21 cellular contexts compared by ENCODE assay signal in genomic region chr7:140484951-140485350, GRCh38. TPM values are rescaled to one million over a fixed set of nuclear protein-coding genes. Genes with fewer than 3 reads are reported as not detected.
DNase-seq lines count a peak whose midpoint lies in the region; ATAC-seq and TF ChIP-seq lines count a peak whose summit lies in the region.
"Had no signal": no experiment of that assay in that cellular context is flagged by ENCODE, and none has a peak within 500 bp of the region (broad histone marks: within the 10 kb centered on the region; RNA-seq: fewer than 3 reads in every experiment).

No MANE protein-coding gene starts in this region.

- H3K4me1 ChIP-seq in H9 (ENCODE audit: insufficient read depth, low read length) (peaks cover 13% of the 10 kb centered on the region), neuronal stem cell (ENCODE audit: control insufficient read depth in 2 of 2, insufficient read depth in 1 of 2, low read depth in 1 of 2, low read length in 2 of 2) (peaks cover 0 to 4% of the 10 kb centered on the region in 2 donors)
- H3K4me1 ChIP-seq: BLaER1, psoas muscle had no signal

- ATAC-seq in GM18870 (IDR thresholded peaks at IDR 0.05; ENCODE audit: unreplicated experiment) (no peak), GM18861 (IDR thresholded peaks at IDR 0.05; ENCODE audit: unreplicated experiment) (no peak), HG02610 (IDR thresholded peaks at IDR 0.05; ENCODE audit: unreplicated experiment) (no peak)
- ATAC-seq: psoas muscle, upper lobe of right lung had no signal

- H3K4me2 ChIP-seq in H9 (ENCODE audit: insufficient read depth, insufficient read length, low read length) (peak overlapping the region; percentile 5), neuronal stem cell (ENCODE audit: insufficient read depth, low read length, poor library complexity, severe bottlenecking) (no peak overlapping the region)
- H3K4me2 ChIP-seq: BLaER1, SK-N-SH had no signal

- no peaks in the 10 kb centered on the region for H3K27me3 Mint-ChIP-seq in H9 (ENCODE audit: low read depth)

- H2AK5ac ChIP-seq in H9 (ENCODE audit: insufficient read length, low read length) (no peak overlapping the region), neuronal stem cell (ENCODE audit: low read depth, low read length) (no peak overlapping the region)

- no peak overlapping the region for H2BK120ac ChIP-seq in H9 (ENCODE audit: low read depth, low read length, poor library complexity, severe bottlenecking)
- no peak overlapping the region for H2BK120ac ChIP-seq in neuronal stem cell (ENCODE audit: low read depth, low read length)

- WGBS in H9 (ENCODE audit: extremely low coverage, insufficient read length, low lambda C conversion rate), result no CpG with 5 or more reads among the region's 3 CpGs
- no CpG with 5 or more reads among the region's 3 CpGs for WGBS in neuronal stem cell (ENCODE audit: extremely low coverage in 2 of 2, insufficient read length in 2 of 2, insufficient replicate concordance in 1 of 2), 2 donors

- no peak overlapping the region for H4K5ac ChIP-seq in H9 (ENCODE audit: insufficient read length, low read depth, low read length)

- H3K4me1 Mint-ChIP-seq in H9, result peaks cover 37 to 42% of the 10 kb centered on the region in 2 experiments

- H3K27ac Mint-ChIP-seq in H9, result peak overlapping the region; percentile 42 to 96 (median 90); a peak in 6 of 7 replicates

- H3K79me2 ChIP-seq in H9 (ENCODE audit: insufficient read depth, low read length), result no peaks in the 10 kb centered on the region

- no peak overlapping the region for H2BK20ac ChIP-seq in H9 (ENCODE audit: low read depth, low read length, poor library complexity, severe bottlenecking)

- TF ChIP-seq CTCF in H9 (conservative IDR thresholded peaks at IDR 0.05) (no peak), VCaP (conservative IDR thresholded peaks at IDR 0.05) (no peak)

- H4K8ac ChIP-seq in H9 (replicated peaks; ENCODE audit: insufficient read length, low read depth, low read length) (no peak overlapping the region), neuronal stem cell (ENCODE audit: low read depth, low read length) (no peak overlapping the region)

- H3T11ph ChIP-seq in H9 (ENCODE audit: low read length), result no peak overlapping the region

- H3K36me3 Mint-ChIP-seq in H9 (ENCODE audit: insufficient read depth in 1 of 3, low read depth in 3 of 3), result no peaks in the 10 kb centered on the region; a peak in 1 of 7 replicates

- H3K4me3 Mint-ChIP-seq in H9, result peak overlapping the region; percentile 1 to 38; a peak in 2 of 5 replicates
- H3K4me3 Mint-ChIP-seq: activated CD4-positive, alpha-beta T cell treated with anti-CD3 and anti-CD28 coated beads, Interleukin-2, amount 10 ng/mL, durations not matched to agents 24 days and 14 days had no signal

- H2BK15ac ChIP-seq in H9 (ENCODE audit: low read depth, low read length) (no peak overlapping the region), neuronal stem cell (ENCODE audit: low read length) (no peak overlapping the region)

- H3K27me3 ChIP-seq in H9 (ENCODE audit: insufficient read depth, low read length), result no peaks in the 10 kb centered on the region
- H3K27me3 ChIP-seq in neuronal stem cell (ENCODE audit: control insufficient read depth in 3 of 3, insufficient read depth in 3 of 3, low read depth in 1 of 3, low read length in 3 of 3), result peaks cover 0 to 4% (median 0%) of the 10 kb centered on the region in 3 experiments
- H3K27me3 ChIP-seq: BLaER1, upper lobe of right lung had no signal

- no peak overlapping the region for H3K23ac ChIP-seq in H9 (ENCODE audit: insufficient read length, low read depth, low read length)
- no peak overlapping the region for H3K23ac ChIP-seq in neuronal stem cell (ENCODE audit: low read depth, low read length, poor library complexity)

- H2BK12ac ChIP-seq in H9 (ENCODE audit: insufficient read length, low read depth, low read length), result no peak overlapping the region
- no peak overlapping the region for H2BK12ac ChIP-seq in neuronal stem cell (ENCODE audit: low read length)

- no peak overlapping the region for H3K4me3 ChIP-seq in neuronal stem cell (ENCODE audit: low read length in 2 of 2)
- H3K4me3 ChIP-seq: BLaER1, coronary artery, psoas muscle, upper lobe of right lung had no signal

- no peaks in the 10 kb centered on the region for H3K9me3 Mint-ChIP-seq in H9
- H3K9me3 Mint-ChIP-seq: activated CD4-positive, alpha-beta T cell treated with anti-CD3 and anti-CD28 coated beads, Interleukin-2, amount 10 ng/mL, durations not matched to agents 24 days and 14 days had no signal

- H3K36me3 ChIP-seq in neuronal stem cell (replicated peaks in 1 of 2; ENCODE audit: control insufficient read depth in 2 of 2, insufficient read depth in 2 of 2, low read length in 2 of 2), result no peaks in the 10 kb centered on the region
- H3K36me3 ChIP-seq: BLaER1, upper lobe of right lung had no signal

- H3K27ac ChIP-seq in H9 (ENCODE audit: insufficient read length, low read depth, low read length) (peak overlapping the region; percentile 38), VCaP (peak overlapping the region; percentile 76), neuronal stem cell (replicated peaks; ENCODE audit: low read length) (no peak overlapping the region)
- H3K27ac ChIP-seq: BLaER1, coronary artery, psoas muscle, upper lobe of right lung had no signal

- H2BK5ac ChIP-seq in H9 (ENCODE audit: insufficient read length, low read length) (no peak overlapping the region), neuronal stem cell (ENCODE audit: low read length) (no peak overlapping the region)

- H3K79me1 ChIP-seq in H9 (ENCODE audit: insufficient read depth, low read depth, low read length, poor library complexity, severe bottlenecking) (no peaks in the 10 kb centered on the region), neuronal stem cell (ENCODE audit: low read depth, low read length) (no peaks in the 10 kb centered on the region)

- H4K91ac ChIP-seq in H9 (ENCODE audit: insufficient read length, low read depth, low read length), result no peak overlapping the region
- H4K91ac ChIP-seq in neuronal stem cell (ENCODE audit: low read depth, low read length, poor library complexity), result no peak overlapping the region

- DNase-seq in H9, result no peak
- DNase-seq in erythroblast (lab: John Stamatoyannopoulos, UW), result peak; percentile 20 to 47
- no peak for DNase-seq in neuronal stem cell (ENCODE audit: low spot score)
- no peak for DNase-seq in amniotic stem cell (lab: John Stamatoyannopoulos, UW)
- DNase-seq: ACHN; activated CD4-positive, alpha-beta T cell treated with anti-CD3 and anti-CD28 coated beads, Interleukin-2, amount 10 ng/mL, durations not matched to agents 24 days and 14 days; activated naive CD4-positive, alpha-beta T cell; activated T-cell treated with anti-CD3 and anti-CD28 coated beads, Interleukin-2, amount 50 U/mL, for 48 hours; head of caudate nucleus; MV-4-11; NCI-H146; NCI-H524 treated with DMSO at 0.1 percent for 48 hours; SK-N-SH; upper lobe of right lung had no signal

- no peak overlapping the region for H3K56ac ChIP-seq in H9 (ENCODE audit: insufficient read length, low read depth, low read length)

- H3K14ac ChIP-seq in H9 (ENCODE audit: insufficient read depth, low read length) (no peak overlapping the region), neuronal stem cell (ENCODE audit: low read length) (no peak overlapping the region)

- H3K18ac ChIP-seq in H9 (ENCODE audit: insufficient read length, low read depth, low read length), result no peak overlapping the region
- H3K18ac ChIP-seq in neuronal stem cell (ENCODE audit: low read length), result no peak overlapping the region

- H3K9ac ChIP-seq in H9 (ENCODE audit: extremely low read depth, insufficient read length, low read length) (no peak overlapping the region), neuronal stem cell (ENCODE audit: low read depth, low read length, poor library complexity) (no peak overlapping the region)
- H3K9ac ChIP-seq: BLaER1, SK-N-SH had no signal

- H2AFZ ChIP-seq in H9 (ENCODE audit: low read length) (no peak overlapping the region), neuronal stem cell (ENCODE audit: low read length) (peak overlapping the region; percentile 68)

- H4K20me1 ChIP-seq in H9 (ENCODE audit: control insufficient read depth, insufficient read depth, insufficient read length), result no peaks in the 10 kb centered on the region
- H4K20me1 ChIP-seq: BLaER1 had no signal

- H3K4ac ChIP-seq in H9 (ENCODE audit: low read depth, low read length) (no peak overlapping the region), neuronal stem cell (ENCODE audit: low read length) (no peak overlapping the region)

- no peaks in the 10 kb centered on the region for H3K23me2 ChIP-seq in H9 (ENCODE audit: insufficient read length, low read depth, low read length, poor library complexity, severe bottlenecking)

- TF ChIP-seq POLR2A in erythroblast (IDR thresholded peaks at IDR 0.05; ENCODE audit: low read length), result no peak

- H3K9me3 ChIP-seq in H9 (ENCODE audit: control insufficient read depth, low read depth, low read length) (no peaks in the 10 kb centered on the region), neuronal stem cell (replicated peaks in 1 of 2; ENCODE audit: control insufficient read depth in 2 of 2, insufficient read depth in 1 of 2, low read depth in 1 of 2, low read length in 2 of 2) (no peaks in the 10 kb centered on the region)
- H3K9me3 ChIP-seq: BLaER1, psoas muscle, SK-N-SH, upper lobe of right lung had no signal

RNA-seq across cellular contexts. Expression of gene MKRN1, which starts 5.6 kb away (rescaled TPM):
- 106 and 112 TPM in 2 replicates for total RNA-seq in H9 (2021)
- polyA plus RNA-seq in neuronal stem cell (2013, experiment 1 of 2), result 83.9 TPM
- polyA plus RNA-seq in neuronal stem cell (2013, experiment 2 of 2), result 80.5 TPM

Comparison
In these comparisons a context has a peak if more than half of its experiments do, and no peak if none do; other contexts are left out.
1. DNase-seq: peak in erythroblast (2 of 2); none in H9 (single experiment), neuronal stem cell (single experiment) and amniotic stem cell (single experiment).